ENCODE assay signal across 29 cellular contexts in the genomic region with DNA sequence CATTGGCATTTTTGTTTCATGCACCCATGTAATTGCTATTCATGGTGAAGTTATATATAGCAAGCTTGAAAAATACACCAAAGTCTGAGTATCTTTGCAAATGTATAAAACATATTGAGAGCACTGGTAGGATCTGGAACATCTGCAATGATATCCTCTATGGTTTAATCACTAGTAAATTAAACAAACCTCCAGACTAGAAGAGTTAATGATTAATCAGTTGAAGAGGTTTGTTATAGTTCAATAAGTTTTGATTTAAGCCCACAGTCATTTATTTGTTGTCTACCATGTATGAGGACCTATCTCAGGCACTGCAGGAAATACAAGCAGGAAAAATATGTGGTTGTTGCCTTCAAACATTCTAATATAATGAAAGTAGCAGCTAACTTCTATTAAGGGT. TPM values are rescaled to one million over a fixed set of nuclear protein-coding genes. Genes with fewer than 3 reads are reported as not detected.
DNase-seq lines count a peak whose midpoint lies in the region; ATAC-seq and TF ChIP-seq lines count a peak whose summit lies in the region.
"Had no signal": no experiment of that assay in that cellular context is flagged by ENCODE, and none has a peak within 500 bp of the region (broad histone marks: within the 10 kb centered on the region; RNA-seq: fewer than 3 reads in every experiment).

No MANE protein-coding gene starts in this region.

- H3K4me3 ChIP-seq in MM.1S (ENCODE audit: low read length) = no peak overlapping the region
- H3K4me3 ChIP-seq in A673 (ENCODE audit: low read depth, low read length, poor library complexity, severe bottlenecking) = no peak overlapping the region
- H3K4me3 ChIP-seq: ascending aorta, left lung, SJSA1, suprapubic skin, upper lobe of left lung had no signal

- POLR2A ChIA-PET in A673 (lab: Charles Lee; ENCODE audit: low non-redundant PET) = no interaction called here

- peak overlapping the region; percentile 70 for H3K27ac Mint-ChIP-seq in dendritic cell treated with granulocyte-macrophage colony-stimulating factor and Interleukin-4, amounts not matched to agents 40 ng/mL and 50 ng/mL, for 4 days
- peak overlapping the region; percentile 71 for H3K27ac Mint-ChIP-seq in stimulated activated memory B cell treated with anti-CD40 and anti-IgM and Interleukin-4, amounts not matched to agents 10 μg/mL and 1 μg/mL and 100 μg/mL, for 72 hours
- H3K27ac Mint-ChIP-seq: activated CD8-positive, alpha-beta memory T cell treated with anti-CD3 and anti-CD28 coated beads, Interleukin-2, amount 10 ng/mL, durations not matched to agents 7 days and 5 days; CD4-positive, alpha-beta memory T cell; immature natural killer cell; stimulated activated effector memory CD8-positive, alpha-beta T cell treated with anti-CD3 and anti-CD28 coated beads, Interleukin-12 subunit alpha, Interleukin-12 subunit beta, amount 100 ng/mL, for 72 hours; T-helper 1 cell treated with Interleukin-12 subunit alpha and Interleukin-12 subunit beta and Interleukin-4 antibody, amounts not matched to agents 30 μg/mL and 1 μg/mL, for 36 hours had no signal

- DNase-seq in MM.1S (no peak), DMS153 (lab: John Stamatoyannopoulos, UW) (no peak), A673 (ENCODE audit: low spot score) (no peak)
- DNase-seq: activated CD8-positive, alpha-beta memory T cell treated with anti-CD3 and anti-CD28 coated beads, Interleukin-2, amount 10 ng/mL, durations not matched to agents 7 days and 5 days; activated gamma-delta T cell treated with Interleukin-2 at 50 U/mL for 16 hours; activated T-cell treated with anti-CD3 and anti-CD28 coated beads, Interleukin-2, amount 50 U/mL, for 48 hours; CD4-positive, alpha-beta memory T cell; cortex of kidney; erythroblast; immature natural killer cell; NCI-H1048; NCI-H2171; NCI-H82; stimulated activated CD4-positive, alpha-beta T cell treated with anti-CD3 and anti-CD28 coated beads, Interleukin-12 subunit alpha, Interleukin-12 subunit beta, amount 100 ng/mL, for 4 hours; stimulated activated CD4-positive, alpha-beta T cell treated with anti-CD3 and anti-CD28 coated beads, Interleukin-4, amount 100 ng/mL, for 4 hours had no signal

- no peak overlapping the region for H3K4me3 Mint-ChIP-seq in dendritic cell treated with granulocyte-macrophage colony-stimulating factor and Interleukin-4, amounts not matched to agents 40 ng/mL and 50 ng/mL, for 4 days
- H3K4me3 Mint-ChIP-seq in stimulated activated memory B cell treated with anti-CD40 and anti-IgM and Interleukin-4, amounts not matched to agents 10 μg/mL and 1 μg/mL and 100 μg/mL, for 72 hours = no peak overlapping the region
- H3K4me3 Mint-ChIP-seq: activated CD8-positive, alpha-beta memory T cell treated with anti-CD3 and anti-CD28 coated beads, Interleukin-2, amount 10 ng/mL, durations not matched to agents 7 days and 5 days; CD4-positive, alpha-beta memory T cell; immature natural killer cell; stimulated activated effector memory CD8-positive, alpha-beta T cell treated with anti-CD3 and anti-CD28 coated beads, Interleukin-12 subunit alpha, Interleukin-12 subunit beta, amount 100 ng/mL, for 72 hours; T-helper 1 cell treated with Interleukin-12 subunit alpha and Interleukin-12 subunit beta and Interleukin-4 antibody, amounts not matched to agents 30 μg/mL and 1 μg/mL, for 36 hours had no signal

- H3K27ac ChIP-seq in MM.1S (ENCODE audit: low read length) (peak overlapping the region; percentile 49; the same call in 1 of the 2 replicates), A673 (ENCODE audit: low read depth, low read length, poor library complexity, severe bottlenecking) (no peak overlapping the region)
- H3K27ac ChIP-seq: ascending aorta, RWPE1, SJSA1, suprapubic skin, upper lobe of left lung had no signal

- TF ChIP-seq CTCF in MM.1S (IDR thresholded peaks at IDR 0.05; ENCODE audit: low read length) (no peak), A673 (conservative IDR thresholded peaks at IDR 0.05; ENCODE audit: low read depth, low read length) (no peak)

- peaks cover 43% of the 10 kb centered on the region for H3K4me1 ChIP-seq in MM.1S (ENCODE audit: low read length)
- H3K4me1 ChIP-seq in A673 (ENCODE audit: insufficient read depth, low read length, poor library complexity, severe bottlenecking) = no peaks in the 10 kb centered on the region
- H3K4me1 ChIP-seq: ascending aorta, SJSA1, suprapubic skin had no signal

- H3F3A ChIP-seq in MM.1S (ENCODE audit: insufficient read depth, low read length) = peaks cover 14% of the 10 kb centered on the region; the same call in 1 of the 2 replicates

- CTCF ChIA-PET in A673 (lab: Charles Lee) = no interaction called here

- peaks cover 82% of the 10 kb centered on the region for H3K36me3 Mint-ChIP-seq in dendritic cell treated with granulocyte-macrophage colony-stimulating factor and Interleukin-4, amounts not matched to agents 40 ng/mL and 50 ng/mL, for 4 days (ENCODE audit: low read depth)
- peaks cover 48% of the 10 kb centered on the region for H3K36me3 Mint-ChIP-seq in stimulated activated memory B cell treated with anti-CD40 and anti-IgM and Interleukin-4, amounts not matched to agents 10 μg/mL and 1 μg/mL and 100 μg/mL, for 72 hours
- H3K36me3 Mint-ChIP-seq: activated CD8-positive, alpha-beta memory T cell treated with anti-CD3 and anti-CD28 coated beads, Interleukin-2, amount 10 ng/mL, durations not matched to agents 7 days and 5 days; CD4-positive, alpha-beta memory T cell; immature natural killer cell; stimulated activated effector memory CD8-positive, alpha-beta T cell treated with anti-CD3 and anti-CD28 coated beads, Interleukin-12 subunit alpha, Interleukin-12 subunit beta, amount 100 ng/mL, for 72 hours had no signal

- no peaks in the 10 kb centered on the region for H3K79me2 ChIP-seq in MM.1S (ENCODE audit: low read length)

- H2AFZ ChIP-seq in MM.1S (ENCODE audit: low read length) = no peak overlapping the region

- H4K20me1 ChIP-seq in MM.1S (ENCODE audit: insufficient read depth, low read length) = no peaks in the 10 kb centered on the region

- peaks cover 45% of the 10 kb centered on the region for H3K4me1 Mint-ChIP-seq in dendritic cell treated with granulocyte-macrophage colony-stimulating factor and Interleukin-4, amounts not matched to agents 40 ng/mL and 50 ng/mL, for 4 days (ENCODE audit: low read depth)
- peaks cover 44% of the 10 kb centered on the region for H3K4me1 Mint-ChIP-seq in stimulated activated memory B cell treated with anti-CD40 and anti-IgM and Interleukin-4, amounts not matched to agents 10 μg/mL and 1 μg/mL and 100 μg/mL, for 72 hours
- H3K4me1 Mint-ChIP-seq: stimulated activated effector memory CD8-positive, alpha-beta T cell treated with anti-CD3 and anti-CD28 coated beads, Interleukin-12 subunit alpha, Interleukin-12 subunit beta, amount 100 ng/mL, for 72 hours had no signal

- no TSS peak for BruUV-seq in A673 (replicated peaks; lab: Mats Ljungman, UMichigan)

- H3K4me2 ChIP-seq in MM.1S (ENCODE audit: low read depth, low read length) = peak overlapping the region; percentile 49

- no peak overlapping the region for H3K9ac ChIP-seq in MM.1S (ENCODE audit: low read length)

- H3K36me3 ChIP-seq in MM.1S (replicated peaks; ENCODE audit: insufficient read depth, low read length) (no peaks in the 10 kb centered on the region), A673 (ENCODE audit: insufficient read depth, low read length, poor library complexity, severe bottlenecking) (no peaks in the 10 kb centered on the region)
- H3K36me3 ChIP-seq: ascending aorta, SJSA1, suprapubic skin, upper lobe of left lung had no signal

- no peaks in the 10 kb centered on the region for H3K9me3 Mint-ChIP-seq in dendritic cell treated with granulocyte-macrophage colony-stimulating factor and Interleukin-4, amounts not matched to agents 40 ng/mL and 50 ng/mL, for 4 days
- H3K9me3 Mint-ChIP-seq in stimulated activated memory B cell treated with anti-CD40 and anti-IgM and Interleukin-4, amounts not matched to agents 10 μg/mL and 1 μg/mL and 100 μg/mL, for 72 hours = no peaks in the 10 kb centered on the region
- H3K9me3 Mint-ChIP-seq: CD4-positive, alpha-beta memory T cell; immature natural killer cell; stimulated activated effector memory CD8-positive, alpha-beta T cell treated with anti-CD3 and anti-CD28 coated beads, Interleukin-12 subunit alpha, Interleukin-12 subunit beta, amount 100 ng/mL, for 72 hours; T-helper 1 cell treated with Interleukin-12 subunit alpha and Interleukin-12 subunit beta and Interleukin-4 antibody, amounts not matched to agents 30 μg/mL and 1 μg/mL, for 36 hours had no signal

- H3K27me3 Mint-ChIP-seq in dendritic cell treated with granulocyte-macrophage colony-stimulating factor and Interleukin-4, amounts not matched to agents 40 ng/mL and 50 ng/mL, for 4 days = no peaks in the 10 kb centered on the region
- H3K27me3 Mint-ChIP-seq in stimulated activated memory B cell treated with anti-CD40 and anti-IgM and Interleukin-4, amounts not matched to agents 10 μg/mL and 1 μg/mL and 100 μg/mL, for 72 hours = no peaks in the 10 kb centered on the region
- H3K27me3 Mint-ChIP-seq: activated CD8-positive, alpha-beta memory T cell treated with anti-CD3 and anti-CD28 coated beads, Interleukin-2, amount 10 ng/mL, durations not matched to agents 7 days and 5 days; CD4-positive, alpha-beta memory T cell had no signal

- H3K9me2 ChIP-seq in MM.1S (replicated peaks; ENCODE audit: insufficient read depth, low read length) = no peaks in the 10 kb centered on the region

- H3K9me3 ChIP-seq in MM.1S (replicated peaks; ENCODE audit: insufficient read depth, low read length) (no peaks in the 10 kb centered on the region), A673 (ENCODE audit: low read depth, low read length, poor library complexity, severe bottlenecking) (no peaks in the 10 kb centered on the region)
- H3K9me3 ChIP-seq: ascending aorta, left lung, SJSA1, suprapubic skin, upper lobe of left lung had no signal

- H3K27me3 ChIP-seq in MM.1S (replicated peaks; ENCODE audit: insufficient read depth, low read length) (no peaks in the 10 kb centered on the region), A673 (replicated peaks; ENCODE audit: insufficient read depth, low read depth, low read length, poor library complexity) (no peaks in the 10 kb centered on the region)
- H3K27me3 ChIP-seq: ascending aorta, SJSA1, suprapubic skin, upper lobe of left lung had no signal

- ATAC-seq in GM18511 (IDR thresholded peaks at IDR 0.05; ENCODE audit: unreplicated experiment) (peak; percentile 17), GM18909 (IDR thresholded peaks at IDR 0.05; ENCODE audit: poor library complexity, unreplicated experiment) (no peak)
- no peak for ATAC-seq in stimulated activated memory B cell treated with anti-CD40 and anti-IgM and Interleukin-4, amounts not matched to agents 10 μg/mL and 1 μg/mL and 100 μg/mL, for 72 hours
- ATAC-seq: activated CD8-positive, alpha-beta memory T cell treated with anti-CD3 and anti-CD28 coated beads, Interleukin-2, amount 10 ng/mL, durations not matched to agents 7 days and 5 days; HCT116; stimulated activated effector memory CD8-positive, alpha-beta T cell treated with anti-CD3 and anti-CD28 coated beads, Interleukin-12 subunit alpha, Interleukin-12 subunit beta, amount 100 ng/mL, for 72 hours had no signal

- intact Hi-C loops in dendritic cell treated with granulocyte-macrophage colony-stimulating factor and Interleukin-4, amounts not matched to agents 40 ng/mL and 50 ng/mL, for 4 days (cut with micrococcal nuclease) = no loop called here
- intact Hi-C loops in A673 (cut with micrococcal nuclease; ENCODE audit: unreplicated experiment) = no loop called here

RNA-seq across cellular contexts. Expression of a gene that starts 16.4 kb away (rescaled TPM):
- 0.22 TPM in 1 of 2 replicates, not detected in the other for total RNA-seq in A673 (2021)
- total RNA-seq: activated CD8-positive, alpha-beta memory T cell treated with anti-CD3 and anti-CD28 coated beads, Interleukin-2, amount 10 ng/mL, durations not matched to agents 7 days and 5 days; NCI-H460 had no signal

RNA-seq across cellular contexts. Expression of a gene that starts 51.1 kb away (rescaled TPM):
- total RNA-seq in A673 (2021) = 38.3 and 38.5 TPM in 2 replicates
